3 cellular contexts compared by ENCODE assay signal in the genomic region with DNA sequence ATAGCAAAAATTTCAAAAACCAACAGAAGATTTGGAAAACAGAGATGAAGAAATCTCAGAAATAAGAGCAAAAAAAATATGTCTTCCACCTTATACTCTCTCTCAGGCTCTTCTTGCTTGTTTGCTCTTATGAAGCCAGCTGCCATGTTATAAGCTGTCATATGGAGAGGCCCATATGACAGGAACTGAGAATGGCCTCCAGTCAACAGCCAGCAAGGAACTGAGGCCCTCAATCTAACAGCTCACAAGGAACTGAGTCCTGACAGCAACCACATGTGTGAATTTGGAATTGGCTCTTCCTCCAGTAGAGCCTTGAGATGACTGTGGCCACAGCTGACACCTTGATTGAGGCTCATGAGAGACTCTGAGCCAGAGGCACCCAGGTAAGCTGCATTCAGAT.
TF ChIP-seq lines count a peak whose summit lies in the region.

No MANE protein-coding gene starts in this region.

TF ChIP-seq in SK-N-SH, 30 proteins besides CTCF, POLR2A, EP300 and RAD21:
- no peak for TF ChIP-seq NRF1 (IDR thresholded peaks at IDR 0.05; ENCODE audit: low read depth, low read length)
- TF ChIP-seq POLR2AphosphoS5 (IDR thresholded peaks at IDR 0.05; ENCODE audit: low read depth, low read length), result no peak
- no peak for TF ChIP-seq FOXJ3 (CRISPR knock-in tag; IDR thresholded peaks at IDR 0.05)

TF ChIP-seq in SK-N-SH treated with all-trans-retinoic acid at 6 μM for 48 hours, 23 proteins besides CTCF, POLR2A, EP300 and RAD21:
- TF ChIP-seq OSR1 (CRISPR knock-in tag; IDR thresholded peaks at IDR 0.05) (no peak), ZNF565 (CRISPR knock-in tag; conservative IDR thresholded peaks at IDR 0.05; ENCODE audit: low read depth) (no peak), ESRRG (CRISPR knock-in tag; IDR thresholded peaks at IDR 0.05) (no peak), SNAI2 (CRISPR knock-in tag; IDR thresholded peaks at IDR 0.05) (no peak), ZC3H10 (CRISPR knock-in tag; IDR thresholded peaks at IDR 0.05) (no peak), ZNF8 (CRISPR knock-in tag; IDR thresholded peaks at IDR 0.05) (no peak), RARB (CRISPR knock-in tag; IDR thresholded peaks at IDR 0.05) (no peak), CSDC2 (CRISPR knock-in tag; IDR thresholded peaks at IDR 0.05) (no peak), ZFP30 (CRISPR knock-in tag; IDR thresholded peaks at IDR 0.05) (no peak), TOX (CRISPR knock-in tag; IDR thresholded peaks at IDR 0.05; ENCODE audit: borderline replicate concordance) (no peak), ZFP3 (CRISPR knock-in tag; IDR thresholded peaks at IDR 0.05) (no peak), ISL1 (CRISPR knock-in tag; IDR thresholded peaks at IDR 0.05) (no peak), ARNTL (CRISPR knock-in tag; IDR thresholded peaks at IDR 0.05; ENCODE audit: borderline replicate concordance, low read depth) (no peak)
- TF ChIP-seq, protein P1, sequence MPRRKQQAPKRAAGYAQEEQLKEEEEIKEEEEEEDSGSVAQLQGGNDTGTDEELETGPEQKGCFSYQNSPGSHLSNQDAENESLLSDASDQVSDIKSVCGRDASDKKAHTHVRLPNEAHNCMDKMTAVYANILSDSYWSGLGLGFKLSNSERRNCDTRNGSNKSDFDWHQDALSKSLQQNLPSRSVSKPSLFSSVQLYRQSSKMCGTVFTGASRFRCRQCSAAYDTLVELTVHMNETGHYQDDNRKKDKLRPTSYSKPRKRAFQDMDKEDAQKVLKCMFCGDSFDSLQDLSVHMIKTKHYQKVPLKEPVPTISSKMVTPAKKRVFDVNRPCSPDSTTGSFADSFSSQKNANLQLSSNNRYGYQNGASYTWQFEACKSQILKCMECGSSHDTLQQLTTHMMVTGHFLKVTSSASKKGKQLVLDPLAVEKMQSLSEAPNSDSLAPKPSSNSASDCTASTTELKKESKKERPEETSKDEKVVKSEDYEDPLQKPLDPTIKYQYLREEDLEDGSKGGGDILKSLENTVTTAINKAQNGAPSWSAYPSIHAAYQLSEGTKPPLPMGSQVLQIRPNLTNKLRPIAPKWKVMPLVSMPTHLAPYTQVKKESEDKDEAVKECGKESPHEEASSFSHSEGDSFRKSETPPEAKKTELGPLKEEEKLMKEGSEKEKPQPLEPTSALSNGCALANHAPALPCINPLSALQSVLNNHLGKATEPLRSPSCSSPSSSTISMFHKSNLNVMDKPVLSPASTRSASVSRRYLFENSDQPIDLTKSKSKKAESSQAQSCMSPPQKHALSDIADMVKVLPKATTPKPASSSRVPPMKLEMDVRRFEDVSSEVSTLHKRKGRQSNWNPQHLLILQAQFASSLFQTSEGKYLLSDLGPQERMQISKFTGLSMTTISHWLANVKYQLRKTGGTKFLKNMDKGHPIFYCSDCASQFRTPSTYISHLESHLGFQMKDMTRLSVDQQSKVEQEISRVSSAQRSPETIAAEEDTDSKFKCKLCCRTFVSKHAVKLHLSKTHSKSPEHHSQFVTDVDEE (CRISPR knock-in tag; IDR thresholded peaks at IDR 0.05), result no peak
- TF ChIP-seq, protein P2, sequence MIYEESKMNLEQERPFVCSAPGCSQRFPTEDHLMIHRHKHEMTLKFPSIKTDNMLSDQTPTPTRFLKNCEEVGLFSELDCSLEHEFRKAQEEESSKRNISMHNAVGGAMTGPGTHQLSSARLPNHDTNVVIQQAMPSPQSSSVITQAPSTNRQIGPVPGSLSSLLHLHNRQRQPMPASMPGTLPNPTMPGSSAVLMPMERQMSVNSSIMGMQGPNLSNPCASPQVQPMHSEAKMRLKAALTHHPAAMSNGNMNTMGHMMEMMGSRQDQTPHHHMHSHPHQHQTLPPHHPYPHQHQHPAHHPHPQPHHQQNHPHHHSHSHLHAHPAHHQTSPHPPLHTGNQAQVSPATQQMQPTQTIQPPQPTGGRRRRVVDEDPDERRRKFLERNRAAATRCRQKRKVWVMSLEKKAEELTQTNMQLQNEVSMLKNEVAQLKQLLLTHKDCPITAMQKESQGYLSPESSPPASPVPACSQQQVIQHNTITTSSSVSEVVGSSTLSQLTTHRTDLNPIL (CRISPR knock-in tag; IDR thresholded peaks at IDR 0.05; ENCODE audit: low read depth), result no peak
- TF ChIP-seq, protein P3, sequence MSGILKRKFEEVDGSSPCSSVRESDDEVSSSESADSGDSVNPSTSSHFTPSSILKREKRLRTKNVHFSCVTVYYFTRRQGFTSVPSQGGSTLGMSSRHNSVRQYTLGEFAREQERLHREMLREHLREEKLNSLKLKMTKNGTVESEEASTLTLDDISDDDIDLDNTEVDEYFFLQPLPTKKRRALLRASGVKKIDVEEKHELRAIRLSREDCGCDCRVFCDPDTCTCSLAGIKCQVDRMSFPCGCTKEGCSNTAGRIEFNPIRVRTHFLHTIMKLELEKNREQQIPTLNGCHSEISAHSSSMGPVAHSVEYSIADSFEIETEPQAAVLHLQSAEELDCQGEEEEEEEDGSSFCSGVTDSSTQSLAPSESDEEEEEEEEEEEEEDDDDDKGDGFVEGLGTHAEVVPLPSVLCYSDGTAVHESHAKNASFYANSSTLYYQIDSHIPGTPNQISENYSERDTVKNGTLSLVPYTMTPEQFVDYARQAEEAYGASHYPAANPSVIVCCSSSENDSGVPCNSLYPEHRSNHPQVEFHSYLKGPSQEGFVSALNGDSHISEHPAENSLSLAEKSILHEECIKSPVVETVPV (CRISPR knock-in tag; IDR thresholded peaks at IDR 0.05), result no peak
- TF ChIP-seq, protein P4, sequence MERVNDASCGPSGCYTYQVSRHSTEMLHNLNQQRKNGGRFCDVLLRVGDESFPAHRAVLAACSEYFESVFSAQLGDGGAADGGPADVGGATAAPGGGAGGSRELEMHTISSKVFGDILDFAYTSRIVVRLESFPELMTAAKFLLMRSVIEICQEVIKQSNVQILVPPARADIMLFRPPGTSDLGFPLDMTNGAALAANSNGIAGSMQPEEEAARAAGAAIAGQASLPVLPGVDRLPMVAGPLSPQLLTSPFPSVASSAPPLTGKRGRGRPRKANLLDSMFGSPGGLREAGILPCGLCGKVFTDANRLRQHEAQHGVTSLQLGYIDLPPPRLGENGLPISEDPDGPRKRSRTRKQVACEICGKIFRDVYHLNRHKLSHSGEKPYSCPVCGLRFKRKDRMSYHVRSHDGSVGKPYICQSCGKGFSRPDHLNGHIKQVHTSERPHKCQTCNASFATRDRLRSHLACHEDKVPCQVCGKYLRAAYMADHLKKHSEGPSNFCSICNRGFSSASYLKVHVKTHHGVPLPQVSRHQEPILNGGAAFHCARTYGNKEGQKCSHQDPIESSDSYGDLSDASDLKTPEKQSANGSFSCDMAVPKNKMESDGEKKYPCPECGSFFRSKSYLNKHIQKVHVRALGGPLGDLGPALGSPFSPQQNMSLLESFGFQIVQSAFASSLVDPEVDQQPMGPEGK (CRISPR knock-in tag; IDR thresholded peaks at IDR 0.05; ENCODE audit: borderline replicate concordance), result no peak

TF ChIP-seq in endothelial cell of umbilical vein, 7 proteins besides CTCF, POLR2A, EP300 and RAD21:
- TF ChIP-seq MYC (IDR thresholded peaks at IDR 0.05; ENCODE audit: low read depth, low read length) (no peak), GATA2 (IDR thresholded peaks at IDR 0.05; ENCODE audit: insufficient read depth, insufficient read length, low read depth, low read length) (no peak), POLR2AphosphoS5 (IDR thresholded peaks at IDR 0.05; ENCODE audit: insufficient read depth, low read depth, low read length) (no peak), FOS (IDR thresholded peaks at IDR 0.05; ENCODE audit: borderline replicate concordance, insufficient read depth, low read length) (no peak), EZH2 (IDR thresholded peaks at IDR 0.05; ENCODE audit: borderline replicate concordance, low read depth, low read length, severe bottlenecking) (no peak), JUN (IDR thresholded peaks at IDR 0.05; ENCODE audit: borderline replicate concordance, insufficient read depth, insufficient read length, low read depth) (no peak)
- TF ChIP-seq, protein P5, sequence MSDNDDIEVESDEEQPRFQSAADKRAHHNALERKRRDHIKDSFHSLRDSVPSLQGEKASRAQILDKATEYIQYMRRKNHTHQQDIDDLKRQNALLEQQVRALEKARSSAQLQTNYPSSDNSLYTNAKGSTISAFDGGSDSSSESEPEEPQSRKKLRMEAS (IDR thresholded peaks at IDR 0.05; ENCODE audit: insufficient read depth, insufficient read length), result no peak
